In genomic region chrX:68132749-68133148, GRCh38 we compare ENCODE assay signal across 22 cellular contexts.
DNase-seq lines count a peak whose midpoint lies in the region; ATAC-seq and TF ChIP-seq lines count a peak whose summit lies in the region.
"Had no signal": no experiment of that assay in that cellular context is flagged by ENCODE, and none has a peak within 500 bp of the region (broad histone marks: within the 10 kb centered on the region; RNA-seq: fewer than 3 reads in every experiment).

No MANE protein-coding gene starts in this region.

- no peaks in the 10 kb centered on the region for H3K9me3 ChIP-seq in RWPE2 (ENCODE audit: severe bottlenecking)
- H3K9me3 ChIP-seq: A549 had no signal

- no peak for ATAC-seq in RWPE2 (ENCODE audit: low read depth)
- ATAC-seq: A549; CD8-positive, alpha-beta T cell; GM12878 had no signal

- H3K27me3 ChIP-seq in RWPE2 (ENCODE audit: insufficient read depth, poor library complexity, severe bottlenecking): no peaks in the 10 kb centered on the region
- H3K27me3 ChIP-seq: BLaER1 treated with 17β-estradiol and CSF1 and Interleukin-3, amounts not matched to agents 10 nM and 100 nM had no signal

- H3K27ac ChIP-seq in RWPE2 (ENCODE audit: poor library complexity, severe bottlenecking): no peak overlapping the region
- H3K27ac ChIP-seq: 22Rv1; A549; BLaER1 treated with 17β-estradiol and CSF1 and Interleukin-3, amounts not matched to agents 10 nM and 100 nM; C4-2B had no signal

- H3K4me1 ChIP-seq in RWPE2 (ENCODE audit: insufficient read depth, poor library complexity, severe bottlenecking): no peaks in the 10 kb centered on the region
- H3K4me1 ChIP-seq: A549 had no signal

- no peak for TF ChIP-seq CTCF in RWPE2 (IDR thresholded peaks at IDR 0.05; ENCODE audit: poor library complexity, severe bottlenecking)

- DNase-seq in activated gamma-delta T cell (lab: John Stamatoyannopoulos, UW) (peak; percentile 6), activated gamma-delta T cell treated with Interleukin-2 at 50 U/mL for 16 hours (no peak), RWPE2 (ENCODE audit: low spot score) (peak; percentile 9), posterior vena cava (ENCODE audit: low spot score) (peak; percentile 55), germinal center (ENCODE audit: low spot score) (no peak), NCI-H82 (lab: John Stamatoyannopoulos, UW) (no peak)
- DNase-seq: AML-193; CD4-positive, alpha-beta T cell; CD8-positive, alpha-beta T cell; COR-L47; DMS 273 treated with DMSO at 0.1 percent for 48 hours; DMS153; DMS53; DMS79; DND-41; EL; GDM1 had no signal

- H3K4me3 ChIP-seq in RWPE2 (ENCODE audit: severe bottlenecking): no peak overlapping the region
- H3K4me3 ChIP-seq: A549; BLaER1 treated with 17β-estradiol and CSF1 and Interleukin-3, amounts not matched to agents 10 nM and 100 nM; GM12878 had no signal

- H3K36me3 ChIP-seq in RWPE2 (ENCODE audit: low read depth): no peaks in the 10 kb centered on the region
- H3K36me3 ChIP-seq: BLaER1 treated with 17β-estradiol and CSF1 and Interleukin-3, amounts not matched to agents 10 nM and 100 nM had no signal

- intact Hi-C loops in posterior vena cava (cut with DNase I): no loop called here

Comparison
In these comparisons a context has a peak if more than half of its experiments do, and no peak if none do; other contexts are left out.
1. DNase-seq: peak in activated gamma-delta T cell (single experiment), RWPE2 (single experiment) and posterior vena cava (single experiment); none in activated gamma-delta T cell treated with Interleukin-2 at 50 U/mL for 16 hours (single experiment), germinal center (single experiment) and NCI-H82 (single experiment).